In genomic region chr2:12515871-12516270, GRCh38 we compare ENCODE assay signal across 22 cellular contexts.
"Had no signal": no experiment of that assay in that cellular context is flagged by ENCODE, and none has a peak within 500 bp of the region (broad histone marks: within the 10 kb centered on the region; RNA-seq: fewer than 3 reads in every experiment).

No MANE protein-coding gene starts in this region.

- H3K4me1 Mint-ChIP-seq: nephron progenitor cell had no signal

- H3K36me3 ChIP-seq: heart left ventricle, lower lobe of right lung, neutrophil, right lobe of liver, tibial artery, upper lobe of right lung, vagina had no signal

- H3K9me3 ChIP-seq: heart left ventricle, lower lobe of right lung, neutrophil, psoas muscle, right lobe of liver, tibial artery, upper lobe of right lung, vagina had no signal

- H3K27ac Mint-ChIP-seq: memory B cell; mesothelial cell of epicardium; nephron progenitor cell; stimulated activated memory B cell treated with anti-CD40 and anti-IgM and Interleukin-4, amounts not matched to agents 10 μg/mL and 1 μg/mL and 100 μg/mL, for 72 hours had no signal

- H3K9me3 Mint-ChIP-seq: mesothelial cell of epicardium; nephron progenitor cell; stimulated activated memory B cell treated with anti-CD40 and anti-IgM and Interleukin-4, amounts not matched to agents 10 μg/mL and 1 μg/mL and 100 μg/mL, for 72 hours; stimulated activated naive CD8-positive, alpha-beta T cell treated with anti-CD3 and anti-CD28 coated beads, Interleukin-15, Interleukin-2, amounts not matched to agents 100 ng/mL and 50 ng/mL, for 24 hours had no signal

- FAIRE-seq: islet of Langerhans had no signal

- DNase-seq: cortex of kidney; dorsolateral prefrontal cortex; effector CD8-positive, alpha-beta T cell; foreskin melanocyte; heart left ventricle; hippocampal formation; lower lobe of right lung; nephron progenitor cell; psoas muscle; retina; right lobe of liver; stimulated activated CD4-positive, alpha-beta T cell treated with anti-CD3 and anti-CD28 coated beads, Interleukin-4, amount 100 ng/mL, for 1 hour; tibial artery; upper lobe of right lung had no signal

- H3K36me3 Mint-ChIP-seq: mesothelial cell of epicardium; stimulated activated memory B cell treated with anti-CD40 and anti-IgM and Interleukin-4, amounts not matched to agents 10 μg/mL and 1 μg/mL and 100 μg/mL, for 72 hours had no signal

- H3K27ac ChIP-seq: dorsolateral prefrontal cortex, heart left ventricle, lower lobe of right lung, neutrophil, psoas muscle, right lobe of liver, tibial artery, upper lobe of right lung, vagina had no signal

- H3K4me1 ChIP-seq: psoas muscle, tibial artery, upper lobe of right lung, vagina had no signal

- ATAC-seq: heart left ventricle; left lobe of liver; psoas muscle; stimulated activated memory B cell treated with anti-CD40 and anti-IgM and Interleukin-4, amounts not matched to agents 10 μg/mL and 1 μg/mL and 100 μg/mL, for 72 hours had no signal

- H3K4me3 ChIP-seq: dorsolateral prefrontal cortex, heart left ventricle, lower lobe of right lung, psoas muscle, right lobe of liver, tibial artery, upper lobe of right lung, vagina had no signal

- H3K27me3 ChIP-seq: dorsolateral prefrontal cortex, heart left ventricle, neutrophil, right lobe of liver, tibial artery, upper lobe of right lung, vagina had no signal

- H3K27me3 Mint-ChIP-seq: stimulated activated naive CD8-positive, alpha-beta T cell treated with anti-CD3 and anti-CD28 coated beads, Interleukin-15, Interleukin-2, amounts not matched to agents 100 ng/mL and 50 ng/mL, for 24 hours had no signal

- H3K4me3 Mint-ChIP-seq: memory B cell; mesothelial cell of epicardium; nephron progenitor cell; stimulated activated memory B cell treated with anti-CD40 and anti-IgM and Interleukin-4, amounts not matched to agents 10 μg/mL and 1 μg/mL and 100 μg/mL, for 72 hours; stimulated activated naive CD8-positive, alpha-beta T cell treated with anti-CD3 and anti-CD28 coated beads, Interleukin-15, Interleukin-2, amounts not matched to agents 100 ng/mL and 50 ng/mL, for 24 hours had no signal
